Comparison of ENCODE assay signal across 22 cellular contexts in the genomic region with DNA sequence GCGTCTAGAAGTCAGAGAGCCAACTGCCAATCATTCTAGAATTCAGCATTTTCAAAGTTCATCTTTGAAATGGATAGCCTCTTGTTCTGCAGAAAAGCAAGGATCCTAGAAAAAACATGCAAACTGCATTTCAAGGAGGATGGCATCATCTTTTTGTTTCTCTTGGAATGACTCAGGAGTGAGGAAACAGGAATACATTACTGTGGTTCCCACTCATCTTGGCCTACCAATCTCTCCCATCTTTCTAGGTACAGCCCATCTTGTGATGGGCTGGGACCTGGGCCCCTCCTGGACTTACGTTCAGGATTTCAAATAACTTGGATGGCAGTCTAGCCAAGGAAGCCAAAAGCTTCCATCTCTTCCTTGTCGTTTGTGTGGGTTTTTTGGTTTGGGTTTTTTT.
DNase-seq lines count a peak whose midpoint lies in the region; ATAC-seq and TF ChIP-seq lines count a peak whose summit lies in the region.
"Had no signal": no experiment of that assay in that cellular context is flagged by ENCODE, and none has a peak within 500 bp of the region (broad histone marks: within the 10 kb centered on the region; RNA-seq: fewer than 3 reads in every experiment).

No MANE protein-coding gene starts in this region.

- DNase-seq in AG10803 (ENCODE audit: low read depth): peak; percentile 55
- peak; percentile 65 for DNase-seq in LHCN-M2 (ENCODE audit: low read depth)
- DNase-seq in dermis blood vessel endothelial cell: peak; percentile 28
- DNase-seq in kidney glomerular epithelial cell (lab: John Stamatoyannopoulos, UW): peak; percentile 43
- DNase-seq in smooth muscle cell (lab: John Stamatoyannopoulos, UW; ENCODE audit: unreplicated experiment): no peak
- DNase-seq: activated CD4-positive, alpha-beta T cell treated with anti-CD3 and anti-CD28 coated beads, Interleukin-2, amount 50 U/mL, for 1 hour; activated naive CD4-positive, alpha-beta T cell; GOT3; KG1; left lung; NCI-H1105 treated with DMSO at 0.1 percent for 48 hours; NCI-H526 treated with DMSO at 0.1 percent for 48 hours; pancreas; Peyer's patch; sigmoid colon; stimulated activated CD4-positive, alpha-beta T cell treated with anti-CD3 and anti-CD28 coated beads, Interleukin-2, amount 100 ng/mL, for 48 hours; substantia nigra; SW 1271 had no signal

- H3K4me2 ChIP-seq in smooth muscle cell: no peak overlapping the region

- H2AFZ ChIP-seq in smooth muscle cell (ENCODE audit: low read depth): no peak overlapping the region

- no peaks in the 10 kb centered on the region for H3K27me3 ChIP-seq in smooth muscle cell (ENCODE audit: low read depth)
- H3K27me3 ChIP-seq: left lung, pancreas, Peyer's patch, sigmoid colon, vagina had no signal

- H3K79me2 ChIP-seq in smooth muscle cell (ENCODE audit: low read depth): no peaks in the 10 kb centered on the region

- no peaks in the 10 kb centered on the region for H3K36me3 ChIP-seq in smooth muscle cell (ENCODE audit: low read depth)
- H3K36me3 ChIP-seq: left lung, pancreas, Peyer's patch, sigmoid colon, vagina had no signal

- H3K9me3 ChIP-seq in smooth muscle cell (replicated peaks; ENCODE audit: low read depth): no peaks in the 10 kb centered on the region
- H3K9me3 ChIP-seq: left lung, pancreas, Peyer's patch, sigmoid colon, vagina had no signal

- no peak overlapping the region for H3K27ac ChIP-seq in smooth muscle cell (ENCODE audit: low read depth)
- H3K27ac ChIP-seq: left lung, pancreas, sigmoid colon, vagina had no signal

- no peak overlapping the region for H3K9ac ChIP-seq in smooth muscle cell (ENCODE audit: low read depth)

- no peak for TF ChIP-seq CTCF in AG10803 (conservative IDR thresholded peaks at IDR 0.05; ENCODE audit: low read length)
- TF ChIP-seq CTCF in smooth muscle cell (IDR thresholded peaks at IDR 0.05; ENCODE audit: borderline replicate concordance, insufficient read depth, poor library complexity, severe bottlenecking): no peak

- H3K4me3 ChIP-seq in AG10803 (ENCODE audit: low read length) (no peak overlapping the region), smooth muscle cell (no peak overlapping the region)
- H3K4me3 ChIP-seq: left lung, pancreas, Peyer's patch, sigmoid colon, vagina had no signal

- ATAC-seq in HG03571 (IDR thresholded peaks at IDR 0.05; ENCODE audit: unreplicated experiment) (no peak), HG03045 (IDR thresholded peaks at IDR 0.05; ENCODE audit: unreplicated experiment) (no peak), GM19351 (IDR thresholded peaks at IDR 0.05; ENCODE audit: unreplicated experiment) (no peak)
- ATAC-seq: left lung, pancreas had no signal

- H3K4me1 ChIP-seq in smooth muscle cell (ENCODE audit: low read depth): no peaks in the 10 kb centered on the region
- H3K4me1 ChIP-seq: left lung, pancreas, Peyer's patch, sigmoid colon had no signal

- no peaks in the 10 kb centered on the region for H3F3A ChIP-seq in smooth muscle cell (ENCODE audit: low read depth)

- WGBS in smooth muscle cell (ENCODE audit: low lambda C conversion rate): 85% methylated on average over 3 of the region's 3 CpGs

- H4K20me1 ChIP-seq in smooth muscle cell (ENCODE audit: low read depth): no peaks in the 10 kb centered on the region
